In the genomic region with DNA sequence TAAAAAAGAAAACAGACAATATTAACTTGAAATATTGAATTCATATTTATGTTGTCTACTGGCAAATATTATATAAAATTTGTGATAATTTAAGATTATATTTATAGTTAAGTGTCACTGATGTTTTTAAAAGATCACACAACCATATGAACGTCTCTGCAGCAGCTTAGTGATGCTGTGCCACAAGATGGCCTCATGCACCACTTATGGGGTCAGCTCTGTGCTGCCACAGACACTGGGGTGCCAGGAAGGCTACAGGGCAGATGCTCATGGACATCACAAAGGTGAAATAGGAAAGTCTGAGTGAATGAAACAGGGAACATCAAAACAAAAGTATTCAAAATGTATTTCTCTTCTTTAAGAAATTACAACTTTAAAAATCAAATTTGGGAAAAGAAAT, we compare ENCODE assay signal across 11 cellular contexts.
A peak's percentile ranks its signal among the peaks of the same experiment; 100 is the strongest.
DNase-seq lines count a peak whose midpoint lies in the region; ATAC-seq, FAIRE-seq and TF ChIP-seq lines count a peak whose summit lies in the region.
"Had no signal": no experiment of that assay in that cellular context is flagged by ENCODE, and none has a peak within 500 bp of the region (broad histone marks: within the 10 kb centered on the region; RNA-seq: fewer than 3 reads in every experiment).

No MANE protein-coding gene starts in this region.

- H3K4me3 ChIP-seq in MM.1S (ENCODE audit: low read length) = no peak overlapping the region
- H3K4me3 ChIP-seq in parathyroid adenoma (ENCODE audit: low read depth, low read length) = no peak overlapping the region

- H3K27ac ChIP-seq in MM.1S (ENCODE audit: low read length) = no peak overlapping the region
- H3K27ac ChIP-seq in parathyroid adenoma = no peak overlapping the region

- no peak overlapping the region for H3K9ac ChIP-seq in MM.1S (ENCODE audit: low read length)
- no peak overlapping the region for H3K9ac ChIP-seq in parathyroid adenoma

- H3K4me1 ChIP-seq in MM.1S (ENCODE audit: low read length) (no peaks in the 10 kb centered on the region), parathyroid adenoma (no peaks in the 10 kb centered on the region)

- peak; percentile 10; the same call in 1 of the 2 replicates for TF ChIP-seq CTCF in MM.1S (IDR thresholded peaks at IDR 0.05; ENCODE audit: low read length)
- peak; percentile 13 for TF ChIP-seq CTCF in parathyroid adenoma (IDR thresholded peaks at IDR 0.05)

- FAIRE-seq in HTR-8/SVneo (lab: Jason Lieb, UNC) = no peak
- FAIRE-seq: RCC 7860 had no signal

- no peaks in the 10 kb centered on the region for H3K27me3 ChIP-seq in MM.1S (replicated peaks; ENCODE audit: insufficient read depth, low read length)
- H3K27me3 ChIP-seq in parathyroid adenoma (ENCODE audit: control insufficient read depth, insufficient read depth, low read length) = no peaks in the 10 kb centered on the region

- H3K9me3 ChIP-seq in MM.1S (replicated peaks; ENCODE audit: insufficient read depth, low read length) (no peaks in the 10 kb centered on the region), parathyroid adenoma (ENCODE audit: control insufficient read depth, low read length) (no peaks in the 10 kb centered on the region)

- DNase-seq in NCI-H82 (lab: John Stamatoyannopoulos, UW) = peak; percentile 11
- DNase-seq in NCI-H82 treated with DMSO at 0.1 percent for 48 hours (lab: John Stamatoyannopoulos, UW; ENCODE audit: unreplicated experiment) = no peak
- no peak for DNase-seq in MM.1S
- DNase-seq in cerebellar cortex (ENCODE audit: low spot score) = peak; percentile 24
- DNase-seq in GDM1 (lab: John Stamatoyannopoulos, UW) = no peak
- no peak for DNase-seq in HTR-8/SVneo (ENCODE audit: insufficient read length, low spot score)
- DNase-seq: NCI-H1930; stimulated activated naive CD4-positive, alpha-beta T cell had no signal

- H2AFZ ChIP-seq in MM.1S (ENCODE audit: low read length) (no peak overlapping the region), parathyroid adenoma (no peak overlapping the region)

- no peaks in the 10 kb centered on the region for H4K20me1 ChIP-seq in MM.1S (ENCODE audit: insufficient read depth, low read length)

- H3K79me2 ChIP-seq in MM.1S (ENCODE audit: low read length) (no peaks in the 10 kb centered on the region), parathyroid adenoma (peaks cover 3% of the 10 kb centered on the region)

- no peaks in the 10 kb centered on the region for H3F3A ChIP-seq in MM.1S (ENCODE audit: insufficient read depth, low read length)

- H3K4me2 ChIP-seq in MM.1S (ENCODE audit: low read depth, low read length) (no peak overlapping the region), parathyroid adenoma (ENCODE audit: low read length) (no peak overlapping the region)

- H3K36me3 ChIP-seq in MM.1S (replicated peaks; ENCODE audit: insufficient read depth, low read length) (no peaks in the 10 kb centered on the region), parathyroid adenoma (ENCODE audit: control insufficient read depth, insufficient read depth, low read length) (no peaks in the 10 kb centered on the region)

- ATAC-seq in GM18858 (IDR thresholded peaks at IDR 0.05; ENCODE audit: unreplicated experiment) = no peak

- H3K9me2 ChIP-seq in MM.1S (replicated peaks; ENCODE audit: insufficient read depth, low read length) = no peaks in the 10 kb centered on the region

Comparison
In these comparisons a context has a peak if more than half of its experiments do, and no peak if none do; other contexts are left out.
1. DNase-seq: peak in NCI-H82 (single experiment) and cerebellar cortex (single experiment); none in NCI-H82 treated with DMSO at 0.1 percent for 48 hours (single experiment), MM.1S (single experiment), GDM1 (single experiment) and HTR-8/SVneo (single experiment).